2 cellular contexts compared by ENCODE assay signal in genomic region chr22:30626413-30626812, GRCh38.
TF ChIP-seq lines count a peak whose summit lies in the region.

No MANE protein-coding gene starts in this region.

TF ChIP-seq in HepG2, 621 proteins besides CTCF, POLR2A, EP300 and RAD21:
- TF ChIP-seq STAG1 (CRISPR knock-in tag; IDR thresholded peaks at IDR 0.05) (peak; percentile 33), SYNCRIP (IDR thresholded peaks at IDR 0.05; ENCODE audit: insufficient read depth, low read depth, low read length) (no peak), SP5 (CRISPR knock-in tag; IDR thresholded peaks at IDR 0.05; ENCODE audit: borderline replicate concordance, low read depth) (no peak), CC2D1A (CRISPR knock-in tag; IDR thresholded peaks at IDR 0.05) (no peak), MTF1 (CRISPR knock-in tag; IDR thresholded peaks at IDR 0.05) (no peak), SRY (CRISPR knock-in tag; IDR thresholded peaks at IDR 0.05) (no peak), NFIC (IDR thresholded peaks at IDR 0.05; ENCODE audit: low read length) (no peak)
TF ChIP-seq in HepG2: peak in this region for 1.

TF ChIP-seq in HEK293, 187 proteins besides CTCF, POLR2A, EP300 and RAD21:
- TF ChIP-seq ZNF610 (tag by site-specific recombination; IDR thresholded peaks at IDR 0.05; ENCODE audit: borderline replicate concordance): no peak
- TF ChIP-seq ZNF2 (tag by site-specific recombination; IDR thresholded peaks at IDR 0.05): no peak
- peak; percentile 17; the same call in 1 of the 2 replicates for TF ChIP-seq GLIS2 (tag by site-specific recombination; IDR thresholded peaks at IDR 0.05)
- no peak for TF ChIP-seq ZNF670 (tag by site-specific recombination; IDR thresholded peaks at IDR 0.05; ENCODE audit: low read depth)
